11 cellular contexts compared by ENCODE assay signal in genomic region chr2:121309801-121310200, GRCh38. TPM values are rescaled to one million over a fixed set of nuclear protein-coding genes. Genes with fewer than 3 reads are reported as not detected.
DNase-seq lines count a peak whose midpoint lies in the region; ATAC-seq and TF ChIP-seq lines count a peak whose summit lies in the region.
"Had no signal": no experiment of that assay in that cellular context is flagged by ENCODE, and none has a peak within 500 bp of the region (broad histone marks: within the 10 kb centered on the region; RNA-seq: fewer than 3 reads in every experiment).

No MANE protein-coding gene starts in this region.

- no peak overlapping the region for H3K27ac ChIP-seq in coronary artery
- H3K27ac ChIP-seq: brain microvascular endothelial cell, uterus had no signal

- no peak for TF ChIP-seq CTCF in GM20000 (IDR thresholded peaks at IDR 0.05; ENCODE audit: extremely low read depth, missing control alignments)
- TF ChIP-seq CTCF in coronary artery (IDR thresholded peaks at IDR 0.05): no peak

- no peak overlapping the region for H3K4me3 ChIP-seq in coronary artery
- H3K4me3 ChIP-seq: uterus had no signal

- peak; percentile 98 for ATAC-seq in GM18858 (IDR thresholded peaks at IDR 0.05; ENCODE audit: unreplicated experiment)
- ATAC-seq in HG02623 (IDR thresholded peaks at IDR 0.05; ENCODE audit: unreplicated experiment): peak; percentile 77
- ATAC-seq in left lobe of liver: no peak

- DNase-seq in NCI-H69 (lab: John Stamatoyannopoulos, UW) (peak; percentile 8), left lobe of liver (ENCODE audit: low spot score) (peak; percentile 8), cerebellar nuclear complex (lab: John Stamatoyannopoulos, UW) (no peak), GM20000 (ENCODE audit: low spot score) (no peak), coronary artery (ENCODE audit: low spot score) (no peak)
- no peak for DNase-seq in activated naive CD4-positive, alpha-beta T cell (lab: John Stamatoyannopoulos, UW)
- DNase-seq: brain microvascular endothelial cell, uterus had no signal

RNA-seq across cellular contexts. Expression of gene TFCP2L1, which starts 24.8 kb away (rescaled TPM):
- total RNA-seq in left lobe of liver: 0.30 TPM
- total RNA-seq: neural crest cell had no signal

Comparison
In these comparisons a context has a peak if more than half of its experiments do, and no peak if none do; other contexts are left out.
1. DNase-seq: peak in NCI-H69 (single experiment) and left lobe of liver (single experiment); none in cerebellar nuclear complex (0 of 2), GM20000 (single experiment), coronary artery (single experiment) and activated naive CD4-positive, alpha-beta T cell (0 of 4).